8 cellular contexts compared by ENCODE assay signal in the genomic region with DNA sequence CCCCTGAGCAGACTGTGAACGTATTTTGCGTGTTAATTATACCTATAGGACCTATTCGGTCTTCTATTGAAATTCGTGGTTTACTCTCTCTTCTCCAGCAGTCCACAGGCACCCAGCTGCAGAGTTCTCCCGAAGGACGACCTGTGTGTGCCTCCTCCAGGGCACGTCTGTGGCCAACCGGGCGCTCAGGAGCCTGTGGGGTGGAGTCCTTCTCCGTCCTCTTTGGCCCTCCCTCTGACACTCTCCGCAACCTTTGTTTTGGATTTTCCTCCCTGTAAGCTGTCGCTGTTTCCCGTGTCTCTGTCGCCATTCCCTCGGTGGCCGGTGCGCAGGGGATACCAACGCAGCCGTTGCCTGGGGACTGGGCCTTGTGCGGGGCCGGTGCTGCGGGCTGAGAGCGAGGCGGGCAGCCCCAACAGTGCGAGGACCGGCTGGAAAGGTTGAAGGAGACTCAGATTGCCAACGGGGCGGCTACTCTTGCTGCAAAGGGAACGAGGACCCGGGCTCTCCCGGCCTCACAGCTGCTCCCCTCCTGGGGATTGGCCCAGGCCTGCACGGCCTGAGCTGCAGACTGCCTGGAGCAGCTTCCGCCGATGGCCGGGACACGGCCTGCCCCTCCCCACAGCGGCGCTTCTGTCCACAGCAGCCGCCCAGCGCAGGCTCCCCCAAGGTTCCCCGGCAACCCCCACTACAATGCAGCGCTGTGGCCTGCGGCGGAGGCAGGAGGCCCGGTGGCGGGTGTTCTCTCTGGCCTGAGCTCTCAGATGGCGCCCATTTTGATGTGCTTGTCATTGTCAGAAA.
A peak's percentile ranks its signal among the peaks of the same experiment; 100 is the strongest.
DNase-seq lines count a peak whose midpoint lies in the region; ATAC-seq, FAIRE-seq and TF ChIP-seq lines count a peak whose summit lies in the region.

No MANE protein-coding gene starts in this region.

- WGBS in esophagus muscularis mucosa: 85% methylated on average over 29 of the region's 47 CpGs
- WGBS in upper lobe of left lung, 2 donors: 78 to 85% methylated on average over 36 to 46 of the region's 47 CpGs

- H3K36me3 ChIP-seq in Loucy (ENCODE audit: insufficient read depth, low read length): no peaks in the 10 kb centered on the region
- H3K36me3 ChIP-seq in esophagus muscularis mucosa: no peaks in the 10 kb centered on the region
- no peaks in the 10 kb centered on the region for H3K36me3 ChIP-seq in upper lobe of left lung

- no peak for TF ChIP-seq EP300 in esophagus muscularis mucosa (IDR thresholded peaks at IDR 0.05)
- TF ChIP-seq EP300 in upper lobe of left lung (IDR thresholded peaks at IDR 0.05): no peak

- no peak for FAIRE-seq in GM19239 (lab: Jason Lieb, UNC)

- H3K27me3 ChIP-seq in Loucy (ENCODE audit: insufficient read depth, low read length, poor library complexity, severe bottlenecking): no peaks in the 10 kb centered on the region
- peaks cover 0 to 15% (median 0%) of the 10 kb centered on the region in 4 donors for H3K27me3 ChIP-seq in esophagus muscularis mucosa
- no peaks in the 10 kb centered on the region for H3K27me3 ChIP-seq in upper lobe of left lung

- peaks cover 35% of the 10 kb centered on the region for H3K27me3 Mint-ChIP-seq in mesothelial cell of epicardium (ENCODE audit: low read depth)
- peaks cover 24 to 46% of the 10 kb centered on the region in 2 donors for H3K27me3 Mint-ChIP-seq in natural killer cell (ENCODE audit: low read depth in 2 of 2)

- TF ChIP-seq POLR2A in esophagus muscularis mucosa (IDR thresholded peaks at IDR 0.05; ENCODE audit: low read depth) (no peak), upper lobe of left lung (IDR thresholded peaks at IDR 0.05) (no peak), GM18505 (IDR thresholded peaks at IDR 0.05; ENCODE audit: borderline replicate concordance, extremely low read depth, insufficient read depth, insufficient read length) (no peak)

- H3K4me1 Mint-ChIP-seq in mesothelial cell of epicardium (peaks cover 19% of the 10 kb centered on the region), natural killer cell (peaks cover 0 to 25% of the 10 kb centered on the region in 2 donors)

- peak overlapping the region; percentile 55 for H3K4me2 ChIP-seq in Loucy (ENCODE audit: low read depth, low read length, poor library complexity, severe bottlenecking)

- H3K79me2 ChIP-seq in Loucy (ENCODE audit: insufficient read depth, low read length): no peaks in the 10 kb centered on the region

- TF ChIP-seq CTCF in Loucy (conservative IDR thresholded peaks at IDR 0.05; ENCODE audit: low read length): no peak
- no peak for TF ChIP-seq CTCF in esophagus muscularis mucosa (IDR thresholded peaks at IDR 0.05)
- TF ChIP-seq CTCF in mesothelial cell of epicardium (IDR thresholded peaks at IDR 0.05; ENCODE audit: unreplicated experiment): no peak
- TF ChIP-seq CTCF in upper lobe of left lung (IDR thresholded peaks at IDR 0.05): no peak
- TF ChIP-seq CTCF in natural killer cell (IDR thresholded peaks at IDR 0.05): no peak

- no peaks in the 10 kb centered on the region for H3K9me2 ChIP-seq in Loucy (replicated peaks; ENCODE audit: low read depth, low read length)

- H3K4me1 ChIP-seq in Loucy (ENCODE audit: insufficient read depth, low read length, poor library complexity, severe bottlenecking) (peaks cover 41% of the 10 kb centered on the region), esophagus muscularis mucosa (peaks cover 8 to 55% (median 43%) of the 10 kb centered on the region in 4 donors), upper lobe of left lung (peaks cover 0 to 10% (median 5%) of the 10 kb centered on the region in 4 donors)

- DNase-seq in esophagus muscularis mucosa (ENCODE audit: extremely low spot score) (no peak), mesothelial cell of epicardium (ENCODE audit: low spot score in 2 of 2, unreplicated experiment in 2 of 2) (peak in 1 of 2 experiments; percentile 52), upper lobe of left lung (peak in 1 of 2 donors; percentile 82), GM19239 (ENCODE audit: insufficient read length, low spot score) (no peak), NCI-H1417 treated with DMSO at 0.1 percent for 48 hours (lab: John Stamatoyannopoulos, UW) (no peak), natural killer cell (no peak)

- H3K9me3 ChIP-seq in Loucy (ENCODE audit: insufficient read depth, low read depth, low read length) (no peaks in the 10 kb centered on the region), esophagus muscularis mucosa (no peaks in the 10 kb centered on the region), upper lobe of left lung (no peaks in the 10 kb centered on the region)

- no peak overlapping the region for H3K9ac ChIP-seq in Loucy (ENCODE audit: low read depth, low read length, poor library complexity, severe bottlenecking)

- H4K20me1 ChIP-seq in Loucy (ENCODE audit: insufficient read depth, low read length, poor library complexity, severe bottlenecking): no peaks in the 10 kb centered on the region

- no peak overlapping the region for H3K4me3 ChIP-seq in Loucy (ENCODE audit: low read length, poor library complexity, severe bottlenecking)
- peak overlapping the region in 2 of 4 donors; percentile 1 to 15 for H3K4me3 ChIP-seq in esophagus muscularis mucosa
- H3K4me3 ChIP-seq in upper lobe of left lung: no peak overlapping the region

- H3K27ac ChIP-seq in esophagus muscularis mucosa (replicated peaks in 1 of 4) (peak overlapping the region; percentile 68 to 79 (median 72)), upper lobe of left lung (no peak overlapping the region)

- H3K27ac Mint-ChIP-seq in mesothelial cell of epicardium (peak overlapping the region; percentile 23), natural killer cell (no peak overlapping the region)

- H2AFZ ChIP-seq in Loucy (ENCODE audit: low read length): no peak overlapping the region

- H3K9me3 Mint-ChIP-seq in mesothelial cell of epicardium: no peaks in the 10 kb centered on the region
- no peaks in the 10 kb centered on the region for H3K9me3 Mint-ChIP-seq in natural killer cell

- H3K36me3 Mint-ChIP-seq in mesothelial cell of epicardium: no peaks in the 10 kb centered on the region
- no peaks in the 10 kb centered on the region for H3K36me3 Mint-ChIP-seq in natural killer cell

- peak; percentile 46 to 47 for ATAC-seq in upper lobe of left lung (ENCODE audit: low FRiP score in 2 of 2)
- ATAC-seq in natural killer cell: no peak
- no peak for ATAC-seq in GM18505 (IDR thresholded peaks at IDR 0.05; ENCODE audit: unreplicated experiment)

- intact Hi-C loops in esophagus muscularis mucosa (cut with DNase I) (no loop called here), natural killer cell (cut with micrococcal nuclease) (no loop called here)

- H3K4me3 Mint-ChIP-seq in mesothelial cell of epicardium (peak overlapping the region; percentile 31), natural killer cell (no peak overlapping the region)

- peaks cover 8% of the 10 kb centered on the region; the same call in 1 of the 2 replicates for H3F3A ChIP-seq in Loucy (ENCODE audit: low read depth)

Comparison
In these comparisons a context has a peak if more than half of its experiments do, and no peak if none do; other contexts are left out.
1. H3K27ac ChIP-seq: peak in esophagus muscularis mucosa (4 of 4); none in upper lobe of left lung (0 of 4).
2. ATAC-seq: peak in upper lobe of left lung (2 of 2); none in natural killer cell (0 of 3) and GM18505 (single experiment).